In genomic region chr16:82995286-82995926, GRCh38 we compare ENCODE assay signal across 1 cellular context.
TF ChIP-seq lines count a peak whose summit lies in the region.

No MANE protein-coding gene starts in this region.

TF ChIP-seq in endothelial cell of umbilical vein, 7 proteins besides CTCF, POLR2A, EP300 and RAD21:
- TF ChIP-seq POLR2AphosphoS5 (IDR thresholded peaks at IDR 0.05; ENCODE audit: insufficient read depth, low read depth, low read length) (no peak), FOS (IDR thresholded peaks at IDR 0.05; ENCODE audit: borderline replicate concordance, insufficient read depth, low read length) (no peak), JUN (IDR thresholded peaks at IDR 0.05; ENCODE audit: borderline replicate concordance, insufficient read depth, insufficient read length, low read depth) (no peak), MAX (IDR thresholded peaks at IDR 0.05; ENCODE audit: insufficient read depth, insufficient read length) (no peak), GATA2 (IDR thresholded peaks at IDR 0.05; ENCODE audit: insufficient read depth, insufficient read length, low read depth, low read length) (no peak), EZH2 (IDR thresholded peaks at IDR 0.05; ENCODE audit: borderline replicate concordance, low read depth, low read length, severe bottlenecking) (no peak), MYC (IDR thresholded peaks at IDR 0.05; ENCODE audit: low read depth, low read length) (no peak)
